Comparison of ENCODE assay signal across 24 cellular contexts in genomic region chr15:27448234-27448633, GRCh38.
A peak's percentile ranks its signal among the peaks of the same experiment; 100 is the strongest.
DNase-seq lines count a peak whose midpoint lies in the region; ATAC-seq, FAIRE-seq and TF ChIP-seq lines count a peak whose summit lies in the region.
"Had no signal": no experiment of that assay in that cellular context is flagged by ENCODE, and none has a peak within 500 bp of the region (broad histone marks: within the 10 kb centered on the region; RNA-seq: fewer than 3 reads in every experiment).

No MANE protein-coding gene starts in this region.

- H3K27me3 Mint-ChIP-seq in MCF 10A (ENCODE audit: insufficient read depth, unreplicated experiment), result no peaks in the 10 kb centered on the region
- H3K27me3 Mint-ChIP-seq: B cell; CD4-positive, alpha-beta T cell had no signal

- WGBS in esophagus squamous epithelium, 2 donors, result 62 to 65% methylated on average over 5 of the region's 5 CpGs
- WGBS in thyroid gland, 2 donors, result 87 to 92% methylated on average over 5 of the region's 5 CpGs

- H3K4me3 ChIP-seq in breast epithelium, result no peak overlapping the region
- H3K4me3 ChIP-seq in esophagus squamous epithelium, result no peak overlapping the region
- H3K4me3 ChIP-seq in keratinocyte (ENCODE audit: control insufficient read depth in 2 of 3, extremely low read depth in 1 of 3, insufficient read depth in 2 of 3, low read depth in 1 of 3, low read length in 3 of 3), result no peak overlapping the region
- H3K4me3 ChIP-seq in thyroid gland (replicated peaks in 1 of 3), result no peak overlapping the region
- H3K4me3 ChIP-seq: A549; BLaER1 treated with 17β-estradiol and CSF1 and Interleukin-3, amounts not matched to agents 10 nM and 100 nM had no signal

- no peak overlapping the region for H3K27ac Mint-ChIP-seq in MCF 10A (ENCODE audit: low read depth, unreplicated experiment)
- H3K27ac Mint-ChIP-seq: B cell; CD4-positive, alpha-beta T cell; CD8-positive, alpha-beta T cell had no signal

- intact Hi-C loops in breast epithelium (cut with DNase I; ENCODE audit: low total_unique reads), result no loop called here
- intact Hi-C loops in MCF 10A (cut with micrococcal nuclease), result no loop called here
- intact Hi-C loops in esophagus squamous epithelium (cut with DNase I), result no loop called here
- intact Hi-C loops in thyroid gland (cut with DNase I), result no loop called here

- no peak for FAIRE-seq in keratinocyte (lab: Jason Lieb, UNC)
- FAIRE-seq: A549, D721Med, G401.6, GM12891, GM19239 had no signal

- no peak for ATAC-seq in HG02852 (IDR thresholded peaks at IDR 0.05; ENCODE audit: unreplicated experiment)
- ATAC-seq: A549; CD8-positive, alpha-beta T cell had no signal

- no peaks in the 10 kb centered on the region for H3K4me1 ChIP-seq in breast epithelium
- H3K4me1 ChIP-seq in esophagus squamous epithelium, result peaks cover 4 to 26% (median 8%) of the 10 kb centered on the region in 3 donors
- H3K4me1 ChIP-seq in keratinocyte (ENCODE audit: control insufficient read depth, extremely low read depth, insufficient read depth, low read length), result peaks cover 18% of the 10 kb centered on the region
- H3K4me1 ChIP-seq in thyroid gland, result no peaks in the 10 kb centered on the region
- H3K4me1 ChIP-seq: A549; BLaER1 treated with 17β-estradiol and CSF1 and Interleukin-3, amounts not matched to agents 10 nM and 100 nM; Caco-2 had no signal

- no peak overlapping the region for H3K4me3 Mint-ChIP-seq in MCF 10A (ENCODE audit: unreplicated experiment)
- H3K4me3 Mint-ChIP-seq: B cell; CD4-positive, alpha-beta T cell; CD8-positive, alpha-beta T cell had no signal

- H4K20me1 ChIP-seq in keratinocyte (ENCODE audit: control insufficient read depth, extremely low read depth, insufficient read depth, low read length), result no peaks in the 10 kb centered on the region
- H4K20me1 ChIP-seq: BLaER1 treated with 17β-estradiol and CSF1 and Interleukin-3, amounts not matched to agents 10 nM and 100 nM had no signal

- H3K36me3 Mint-ChIP-seq in MCF 10A (ENCODE audit: insufficient read depth, unreplicated experiment), result no peaks in the 10 kb centered on the region
- H3K36me3 Mint-ChIP-seq: CD8-positive, alpha-beta T cell had no signal

- no peaks in the 10 kb centered on the region for H3K9me1 ChIP-seq in keratinocyte (ENCODE audit: control insufficient read depth, extremely low read depth, insufficient read depth, low read length)

- H3K9me3 ChIP-seq in breast epithelium, result no peaks in the 10 kb centered on the region
- H3K9me3 ChIP-seq in esophagus squamous epithelium, result no peaks in the 10 kb centered on the region
- H3K9me3 ChIP-seq in keratinocyte (ENCODE audit: control insufficient read depth, low read depth, low read length), result no peaks in the 10 kb centered on the region
- no peaks in the 10 kb centered on the region for H3K9me3 ChIP-seq in thyroid gland
- H3K9me3 ChIP-seq: A549 had no signal

- TF ChIP-seq CTCF in breast epithelium (IDR thresholded peaks at IDR 0.05) (no peak), MCF 10A (IDR thresholded peaks at IDR 0.05; ENCODE audit: unreplicated experiment) (no peak), esophagus squamous epithelium (IDR thresholded peaks at IDR 0.05) (no peak), keratinocyte (optimal IDR thresholded peaks at IDR 0.05 in 1 of 3, IDR thresholded peaks at IDR 0.05 in 1 of 3, conservative IDR thresholded peaks at IDR 0.05 in 1 of 3; ENCODE audit: extremely low read depth in 1 of 3, insufficient read depth in 2 of 3, low read length in 3 of 3) (no peak), thyroid gland (IDR thresholded peaks at IDR 0.05) (no peak)

- POLR2A ChIA-PET in MCF 10A (lab: Yijun Ruan, JAX), result no interaction called here

- H3K9ac ChIP-seq in keratinocyte (ENCODE audit: control insufficient read depth, extremely low read depth, insufficient read depth, low read length), result no peak overlapping the region
- H3K9ac ChIP-seq: BLaER1 treated with 17β-estradiol and CSF1 and Interleukin-3, amounts not matched to agents 10 nM and 100 nM had no signal

- dilution Hi-C loops in keratinocyte (cut with MboI; ENCODE audit: extremely low pct_ligation_motif_present, low sequenced_read_pairs), result no loop called here

- H3K4me1 Mint-ChIP-seq in MCF 10A (ENCODE audit: insufficient read depth, unreplicated experiment), result no peaks in the 10 kb centered on the region
- H3K4me1 Mint-ChIP-seq: B cell had no signal

- no TSS peak for BruUV-seq in MCF 10A (replicated peaks; lab: Mats Ljungman, UMichigan)

- DNase-seq in breast epithelium (ENCODE audit: low spot score in 2 of 2) (no peak), MCF 10A (ENCODE audit: unreplicated experiment) (no peak), epithelial cell of prostate (ENCODE audit: low read depth, low spot score) (no peak), esophagus squamous epithelium (lab: John Stamatoyannopoulos, UW) (no peak), keratinocyte (ENCODE audit: low read depth, low spot score) (no peak), thyroid gland (no peak)
- no peak for DNase-seq in stimulated activated CD4-positive, alpha-beta T cell treated with anti-CD3 and anti-CD28 coated beads, Interleukin-15, amount 100 ng/mL, for 24 hours
- DNase-seq: AML-193; Caco-2; Calu3; CD4-positive, alpha-beta T cell; CD8-positive, alpha-beta T cell; DMS79 treated with DMSO at 0.1 percent for 48 hours; GF-D8 had no signal

- H3K9me3 Mint-ChIP-seq in MCF 10A (ENCODE audit: unreplicated experiment), result peaks cover 27% of the 10 kb centered on the region

- H3K27me3 ChIP-seq in breast epithelium (no peaks in the 10 kb centered on the region), esophagus squamous epithelium (no peaks in the 10 kb centered on the region), keratinocyte (ENCODE audit: control insufficient read depth, extremely low read depth, insufficient read depth, low read length) (no peaks in the 10 kb centered on the region), thyroid gland (no peaks in the 10 kb centered on the region)
- H3K27me3 ChIP-seq: BLaER1 treated with 17β-estradiol and CSF1 and Interleukin-3, amounts not matched to agents 10 nM and 100 nM had no signal

- peak overlapping the region; percentile 17 for H2AFZ ChIP-seq in keratinocyte (ENCODE audit: control insufficient read depth, low read length)

- TF ChIP-seq POLR2A in breast epithelium (IDR thresholded peaks at IDR 0.05) (no peak), esophagus squamous epithelium (IDR thresholded peaks at IDR 0.05) (no peak), thyroid gland (IDR thresholded peaks at IDR 0.05) (no peak)

- H3K27ac ChIP-seq in breast epithelium (peak overlapping the region; percentile 26 to 41), epithelial cell of prostate (peak overlapping the region; percentile 65), esophagus squamous epithelium (peak overlapping the region in 3 of 4 donors; percentile 61 to 74 (median 72)), keratinocyte (ENCODE audit: control insufficient read depth, insufficient read depth, low read length) (peak overlapping the region; percentile 4), thyroid gland (no peak overlapping the region)
- H3K27ac ChIP-seq: 22Rv1; A549; BLaER1 treated with 17β-estradiol and CSF1 and Interleukin-3, amounts not matched to agents 10 nM and 100 nM; C4-2B had no signal

- no peaks in the 10 kb centered on the region for H3K79me2 ChIP-seq in keratinocyte (ENCODE audit: control insufficient read depth, insufficient read depth, low read length)

- CTCF ChIA-PET in MCF 10A (lab: Yijun Ruan, JAX), result no interaction called here

- no peak overlapping the region for H3K4me2 ChIP-seq in keratinocyte (ENCODE audit: control insufficient read depth, extremely low read depth, insufficient read depth, low read depth, low read length)
- H3K4me2 ChIP-seq: A549; BLaER1 treated with 17β-estradiol and CSF1 and Interleukin-3, amounts not matched to agents 10 nM and 100 nM had no signal

- H3K36me3 ChIP-seq in breast epithelium, result no peaks in the 10 kb centered on the region
- no peaks in the 10 kb centered on the region for H3K36me3 ChIP-seq in esophagus squamous epithelium
- no peaks in the 10 kb centered on the region for H3K36me3 ChIP-seq in keratinocyte (ENCODE audit: control insufficient read depth in 2 of 2, extremely low read depth in 1 of 2, insufficient read depth in 2 of 2, low read length in 2 of 2)
- no peaks in the 10 kb centered on the region for H3K36me3 ChIP-seq in thyroid gland
- H3K36me3 ChIP-seq: BLaER1 treated with 17β-estradiol and CSF1 and Interleukin-3, amounts not matched to agents 10 nM and 100 nM had no signal

Comparison
In these comparisons a context has a peak if more than half of its experiments do, and no peak if none do; other contexts are left out.
1. H3K27ac ChIP-seq: peak in breast epithelium (2 of 2), epithelial cell of prostate (single experiment), esophagus squamous epithelium (3 of 4) and keratinocyte (single experiment); none in thyroid gland (0 of 3).